ENCODE assay signal across 23 cellular contexts in genomic region chr3:161863775-161864174, GRCh38.
"Had no signal": no experiment of that assay in that cellular context is flagged by ENCODE, and none has a peak within 500 bp of the region (broad histone marks: within the 10 kb centered on the region; RNA-seq: fewer than 3 reads in every experiment).

No MANE protein-coding gene starts in this region.

- H3K27me3 ChIP-seq: colonic mucosa, esophagus squamous epithelium, gastrocnemius medialis, heart right ventricle, left lung had no signal

- H3K9me3 Mint-ChIP-seq: dendritic cell treated with granulocyte-macrophage colony-stimulating factor and Interleukin-4, amounts not matched to agents 40 ng/mL and 50 ng/mL, for 4 days; endodermal cell had no signal

- H3K9me3 ChIP-seq: colonic mucosa, esophagus squamous epithelium, gastrocnemius medialis, heart right ventricle, left lung, lower lobe of right lung had no signal

- H3K4me3 ChIP-seq: colonic mucosa, esophagus squamous epithelium, gastrocnemius medialis, heart right ventricle, left lung, lower lobe of right lung had no signal

- H3K4me1 ChIP-seq: colonic mucosa, gastrocnemius medialis, heart right ventricle, left lung, lower lobe of right lung had no signal

- ATAC-seq: effector memory CD8-positive, alpha-beta T cell; esophagus mucosa; gastrocnemius medialis; heart right ventricle; left cardiac atrium; left lung; left ventricle myocardium superior; lower lobe of right lung had no signal

- H3K27ac Mint-ChIP-seq: dendritic cell treated with granulocyte-macrophage colony-stimulating factor and Interleukin-4, amounts not matched to agents 40 ng/mL and 50 ng/mL, for 4 days; effector memory CD8-positive, alpha-beta T cell; endodermal cell had no signal

- H3K4me3 Mint-ChIP-seq: dendritic cell treated with granulocyte-macrophage colony-stimulating factor and Interleukin-4, amounts not matched to agents 40 ng/mL and 50 ng/mL, for 4 days; effector memory CD8-positive, alpha-beta T cell; endodermal cell had no signal

- H3K36me3 ChIP-seq: colonic mucosa, esophagus squamous epithelium, gastrocnemius medialis, heart right ventricle, left lung, lower lobe of right lung had no signal

- DNase-seq: colonic mucosa; cortex of kidney; effector CD8-positive, alpha-beta T cell; effector memory CD8-positive, alpha-beta T cell; endodermal cell; erythroblast; esophagus squamous epithelium; foreskin fibroblast; foreskin melanocyte; gastrocnemius medialis; glutamatergic neuron; head of caudate nucleus; heart right ventricle; hippocampal formation; left cardiac atrium; left lung; left ventricle myocardium superior; lower lobe of right lung; mesenchymal stem cell; midbrain had no signal

- H3K27me3 Mint-ChIP-seq: dendritic cell treated with granulocyte-macrophage colony-stimulating factor and Interleukin-4, amounts not matched to agents 40 ng/mL and 50 ng/mL, for 4 days; effector memory CD8-positive, alpha-beta T cell had no signal

- H3K27ac ChIP-seq: colonic mucosa, epithelial cell of prostate, esophagus squamous epithelium, gastrocnemius medialis, heart right ventricle, left lung, lower lobe of right lung had no signal
